In the genomic region with DNA sequence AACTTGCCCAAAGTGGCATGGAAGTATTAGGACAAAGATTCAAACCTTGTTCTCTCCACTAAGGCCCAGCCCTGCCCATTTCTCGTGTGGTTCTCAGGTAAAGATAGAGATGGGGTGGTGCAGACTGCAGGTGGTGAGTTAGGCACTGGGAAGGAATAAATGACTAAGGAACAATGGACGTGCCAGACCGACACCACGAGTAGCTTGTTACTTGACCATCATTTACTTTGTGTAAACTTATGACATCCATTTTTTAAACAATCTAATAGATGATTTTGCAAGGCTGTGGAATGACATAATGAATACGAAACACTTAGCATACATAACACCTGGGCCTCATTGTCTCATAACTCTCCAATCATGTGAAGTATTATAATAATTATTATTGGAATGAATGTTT, we compare ENCODE assay signal across 27 cellular contexts.
"Had no signal": no experiment of that assay in that cellular context is flagged by ENCODE, and none has a peak within 500 bp of the region (broad histone marks: within the 10 kb centered on the region; RNA-seq: fewer than 3 reads in every experiment).

No MANE protein-coding gene starts in this region.

- ATAC-seq: K562, Panc1 had no signal

- H3K4me3 ChIP-seq: breast epithelium, K562, SJCRH30 had no signal

- H3K9ac ChIP-seq: SK-N-SH had no signal

- H3K27me3 ChIP-seq: breast epithelium, SJCRH30 had no signal

- H3K4me1 ChIP-seq: breast epithelium, SJCRH30 had no signal

- H3K27ac ChIP-seq: SJCRH30 had no signal

- H3K9me3 ChIP-seq: breast epithelium, SJCRH30, SK-N-SH had no signal

- H3K4me2 ChIP-seq: SK-N-SH had no signal

- H3K36me3 ChIP-seq: breast epithelium, SJCRH30 had no signal

- FAIRE-seq: TTC549 had no signal

- DNase-seq: activated B cell treated with CpG ODN at 0.5 μM for 24 hours; activated CD4-positive, alpha-beta memory T cell treated with anti-CD3 and anti-CD28 coated beads, Interleukin-2, amount 10 ng/mL, durations not matched to agents 7 days and 5 days; activated CD4-positive, alpha-beta T cell treated with anti-CD3 and anti-CD28 coated beads for 1 hour; activated CD4-positive, alpha-beta T cell treated with anti-CD3 and anti-CD28 coated beads, Interleukin-2, amount 50 U/mL, for 1 hour; activated gamma-delta T cell treated with Interleukin-2 at 50 U/mL for 16 hours; activated naive CD4-positive, alpha-beta T cell treated with anti-CD3 and anti-CD28 coated beads, Interleukin-2, amount 10 ng/mL, durations not matched to agents 7 days and 5 days; activated naive CD8-positive, alpha-beta T cell treated with anti-CD3 and anti-CD28 coated beads for 36 hours; activated T-cell treated with anti-CD3 and anti-CD28 coated beads for 4 hours; activated T-cell treated with anti-CD3 and anti-CD28 coated beads, Interleukin-2, amount 50 U/mL, for 48 hours; Karpas-422; MM.1S; NCI-H1105; NCI-H1436; NCI-H187; NCI-H2081; NCI-H446; NCI-H524; Right ventricle myocardium superior; RPMI8226; SJCRH30; SK-N-SH; T-helper 2 cell; T1000 had no signal
